In the genomic region with DNA sequence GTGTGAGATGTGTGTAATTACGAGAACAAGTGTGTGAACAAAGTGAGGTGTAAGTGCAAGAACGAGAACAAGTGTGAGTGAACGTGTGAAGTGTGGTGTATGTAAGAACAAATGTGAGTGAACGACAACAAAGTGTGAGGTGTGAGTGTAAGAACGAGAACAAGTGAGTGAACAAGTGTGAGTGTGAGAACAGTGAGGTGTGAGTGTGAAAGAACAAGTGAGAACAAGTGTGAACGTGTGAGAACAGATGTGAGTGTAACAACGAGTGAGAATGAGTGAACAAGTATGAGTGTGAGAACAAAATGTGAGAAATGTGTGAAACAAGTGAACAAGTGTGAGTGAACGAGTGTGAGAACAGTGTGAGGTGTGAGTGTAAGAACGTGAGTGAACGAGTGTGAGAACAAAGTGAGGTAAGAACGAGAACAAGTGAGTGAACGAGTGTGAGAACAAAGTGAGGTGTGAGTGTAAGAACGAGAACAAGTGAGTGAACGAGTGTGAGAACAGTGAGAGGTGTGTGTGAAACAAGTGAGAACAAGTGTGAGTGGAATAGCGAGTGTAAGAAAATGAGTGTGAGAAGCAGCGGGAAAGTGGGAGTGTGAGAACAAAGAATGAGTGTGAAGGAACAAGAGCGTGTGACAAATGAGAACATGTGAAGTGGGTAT, we compare ENCODE assay signal across 2 cellular contexts.
A peak's percentile ranks its signal among the peaks of the same experiment; 100 is the strongest.
TF ChIP-seq lines count a peak whose summit lies in the region.

No MANE protein-coding gene starts in this region.

TF ChIP-seq in HEK293, 187 proteins besides CTCF, POLR2A, EP300 and RAD21 (continued from another document):
- TF ChIP-seq, protein P1, sequence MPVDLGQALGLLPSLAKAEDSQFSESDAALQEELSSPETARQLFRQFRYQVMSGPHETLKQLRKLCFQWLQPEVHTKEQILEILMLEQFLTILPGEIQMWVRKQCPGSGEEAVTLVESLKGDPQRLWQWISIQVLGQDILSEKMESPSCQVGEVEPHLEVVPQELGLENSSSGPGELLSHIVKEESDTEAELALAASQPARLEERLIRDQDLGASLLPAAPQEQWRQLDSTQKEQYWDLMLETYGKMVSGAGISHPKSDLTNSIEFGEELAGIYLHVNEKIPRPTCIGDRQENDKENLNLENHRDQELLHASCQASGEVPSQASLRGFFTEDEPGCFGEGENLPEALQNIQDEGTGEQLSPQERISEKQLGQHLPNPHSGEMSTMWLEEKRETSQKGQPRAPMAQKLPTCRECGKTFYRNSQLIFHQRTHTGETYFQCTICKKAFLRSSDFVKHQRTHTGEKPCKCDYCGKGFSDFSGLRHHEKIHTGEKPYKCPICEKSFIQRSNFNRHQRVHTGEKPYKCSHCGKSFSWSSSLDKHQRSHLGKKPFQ (tag by site-specific recombination; IDR thresholded peaks at IDR 0.05), result peak; percentile 75
- TF ChIP-seq ZNF596 (tag by site-specific recombination; IDR thresholded peaks at IDR 0.05) (peak; percentile 9; the same call in 1 of the 2 replicates), ZNF433 (tag by site-specific recombination; IDR thresholded peaks at IDR 0.05; ENCODE audit: low read depth) (no peak), OVOL3 (tag by site-specific recombination; IDR thresholded peaks at IDR 0.05) (no peak)
- TF ChIP-seq, protein P2, sequence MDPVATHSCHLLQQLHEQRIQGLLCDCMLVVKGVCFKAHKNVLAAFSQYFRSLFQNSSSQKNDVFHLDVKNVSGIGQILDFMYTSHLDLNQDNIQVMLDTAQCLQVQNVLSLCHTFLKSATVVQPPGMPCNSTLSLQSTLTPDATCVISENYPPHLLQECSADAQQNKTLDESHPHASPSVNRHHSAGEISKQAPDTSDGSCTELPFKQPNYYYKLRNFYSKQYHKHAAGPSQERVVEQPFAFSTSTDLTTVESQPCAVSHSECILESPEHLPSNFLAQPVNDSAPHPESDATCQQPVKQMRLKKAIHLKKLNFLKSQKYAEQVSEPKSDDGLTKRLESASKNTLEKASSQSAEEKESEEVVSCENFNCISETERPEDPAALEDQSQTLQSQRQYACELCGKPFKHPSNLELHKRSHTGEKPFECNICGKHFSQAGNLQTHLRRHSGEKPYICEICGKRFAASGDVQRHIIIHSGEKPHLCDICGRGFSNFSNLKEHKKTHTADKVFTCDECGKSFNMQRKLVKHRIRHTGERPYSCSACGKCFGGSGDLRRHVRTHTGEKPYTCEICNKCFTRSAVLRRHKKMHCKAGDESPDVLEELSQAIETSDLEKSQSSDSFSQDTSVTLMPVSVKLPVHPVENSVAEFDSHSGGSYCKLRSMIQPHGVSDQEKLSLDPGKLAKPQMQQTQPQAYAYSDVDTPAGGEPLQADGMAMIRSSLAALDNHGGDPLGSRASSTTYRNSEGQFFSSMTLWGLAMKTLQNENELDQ (tag by site-specific recombination; IDR thresholded peaks at IDR 0.05; ENCODE audit: low read depth), result no peak

TF ChIP-seq in K562, 482 proteins besides CTCF, POLR2A, EP300 and RAD21 (continued from another document):
- TF ChIP-seq, protein P3, sequence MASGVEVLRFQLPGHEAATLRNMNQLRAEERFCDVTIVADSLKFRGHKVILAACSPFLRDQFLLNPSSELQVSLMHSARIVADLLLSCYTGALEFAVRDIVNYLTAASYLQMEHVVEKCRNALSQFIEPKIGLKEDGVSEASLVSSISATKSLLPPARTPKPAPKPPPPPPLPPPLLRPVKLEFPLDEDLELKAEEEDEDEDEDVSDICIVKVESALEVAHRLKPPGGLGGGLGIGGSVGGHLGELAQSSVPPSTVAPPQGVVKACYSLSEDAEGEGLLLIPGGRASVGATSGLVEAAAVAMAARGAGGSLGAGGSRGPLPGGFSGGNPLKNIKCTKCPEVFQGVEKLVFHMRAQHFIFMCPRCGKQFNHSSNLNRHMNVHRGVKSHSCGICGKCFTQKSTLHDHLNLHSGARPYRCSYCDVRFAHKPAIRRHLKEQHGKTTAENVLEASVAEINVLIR (CRISPR knock-in tag; IDR thresholded peaks at IDR 0.05), result no peak
- TF ChIP-seq RBM14 (IDR thresholded peaks at IDR 0.05; ENCODE audit: borderline replicate concordance, insufficient read depth, low read depth, low read length) (no peak), CREB3L1 (IDR thresholded peaks at IDR 0.05; ENCODE audit: borderline replicate concordance, low read depth) (no peak), NFRKB (IDR thresholded peaks at IDR 0.05; ENCODE audit: low read depth) (no peak), ZKSCAN1 (IDR thresholded peaks at IDR 0.05; ENCODE audit: low read depth, low read length) (no peak), ZNF24 (IDR thresholded peaks at IDR 0.05) (no peak), ZNF354B (CRISPR knock-in tag; IDR thresholded peaks at IDR 0.05) (no peak), PML (IDR thresholded peaks at IDR 0.05; ENCODE audit: low read length) (no peak), ZNF431 (CRISPR knock-in tag; IDR thresholded peaks at IDR 0.05) (0 out of 2 replicates have a peak, but pooled peaks have one; percentile 38), ZNF449 (CRISPR knock-in tag; IDR thresholded peaks at IDR 0.05) (no peak), SIRT6 (IDR thresholded peaks at IDR 0.05; ENCODE audit: low read depth, low read length) (no peak), EHMT2 (IDR thresholded peaks at IDR 0.05) (0 out of 2 replicates have a peak, but pooled peaks have one; percentile 23), NR2F6 (CRISPR knock-in tag; IDR thresholded peaks at IDR 0.05) (no peak), HMG20A (CRISPR knock-in tag; conservative IDR thresholded peaks at IDR 0.05) (no peak), HLTF (IDR thresholded peaks at IDR 0.05) (no peak)
- TF ChIP-seq, protein P4, sequence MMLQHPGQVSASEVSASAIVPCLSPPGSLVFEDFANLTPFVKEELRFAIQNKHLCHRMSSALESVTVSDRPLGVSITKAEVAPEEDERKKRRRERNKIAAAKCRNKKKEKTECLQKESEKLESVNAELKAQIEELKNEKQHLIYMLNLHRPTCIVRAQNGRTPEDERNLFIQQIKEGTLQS (IDR thresholded peaks at IDR 0.05), result no peak
- TF ChIP-seq, protein P4 (CRISPR knock-in tag; conservative IDR thresholded peaks at IDR 0.05), result no peak
- TF ChIP-seq, protein P5, sequence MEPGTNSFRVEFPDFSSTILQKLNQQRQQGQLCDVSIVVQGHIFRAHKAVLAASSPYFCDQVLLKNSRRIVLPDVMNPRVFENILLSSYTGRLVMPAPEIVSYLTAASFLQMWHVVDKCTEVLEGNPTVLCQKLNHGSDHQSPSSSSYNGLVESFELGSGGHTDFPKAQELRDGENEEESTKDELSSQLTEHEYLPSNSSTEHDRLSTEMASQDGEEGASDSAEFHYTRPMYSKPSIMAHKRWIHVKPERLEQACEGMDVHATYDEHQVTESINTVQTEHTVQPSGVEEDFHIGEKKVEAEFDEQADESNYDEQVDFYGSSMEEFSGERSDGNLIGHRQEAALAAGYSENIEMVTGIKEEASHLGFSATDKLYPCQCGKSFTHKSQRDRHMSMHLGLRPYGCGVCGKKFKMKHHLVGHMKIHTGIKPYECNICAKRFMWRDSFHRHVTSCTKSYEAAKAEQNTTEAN (CRISPR knock-in tag; IDR thresholded peaks at IDR 0.05), result peak; percentile 99
- TF ChIP-seq, protein P6, sequence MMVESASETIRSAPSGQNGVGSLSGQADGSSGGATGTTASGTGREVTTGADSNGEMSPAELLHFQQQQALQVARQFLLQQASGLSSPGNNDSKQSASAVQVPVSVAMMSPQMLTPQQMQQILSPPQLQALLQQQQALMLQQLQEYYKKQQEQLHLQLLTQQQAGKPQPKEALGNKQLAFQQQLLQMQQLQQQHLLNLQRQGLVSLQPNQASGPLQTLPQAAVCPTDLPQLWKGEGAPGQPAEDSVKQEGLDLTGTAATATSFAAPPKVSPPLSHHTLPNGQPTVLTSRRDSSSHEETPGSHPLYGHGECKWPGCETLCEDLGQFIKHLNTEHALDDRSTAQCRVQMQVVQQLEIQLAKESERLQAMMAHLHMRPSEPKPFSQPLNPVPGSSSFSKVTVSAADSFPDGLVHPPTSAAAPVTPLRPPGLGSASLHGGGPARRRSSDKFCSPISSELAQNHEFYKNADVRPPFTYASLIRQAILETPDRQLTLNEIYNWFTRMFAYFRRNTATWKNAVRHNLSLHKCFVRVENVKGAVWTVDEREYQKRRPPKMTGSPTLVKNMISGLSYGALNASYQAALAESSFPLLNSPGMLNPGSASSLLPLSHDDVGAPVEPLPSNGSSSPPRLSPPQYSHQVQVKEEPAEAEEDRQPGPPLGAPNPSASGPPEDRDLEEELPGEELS (CRISPR knock-in tag; IDR thresholded peaks at IDR 0.05; ENCODE audit: borderline replicate concordance), result peak; percentile 70; the same call in 1 of the 2 replicates
